In the genomic region with DNA sequence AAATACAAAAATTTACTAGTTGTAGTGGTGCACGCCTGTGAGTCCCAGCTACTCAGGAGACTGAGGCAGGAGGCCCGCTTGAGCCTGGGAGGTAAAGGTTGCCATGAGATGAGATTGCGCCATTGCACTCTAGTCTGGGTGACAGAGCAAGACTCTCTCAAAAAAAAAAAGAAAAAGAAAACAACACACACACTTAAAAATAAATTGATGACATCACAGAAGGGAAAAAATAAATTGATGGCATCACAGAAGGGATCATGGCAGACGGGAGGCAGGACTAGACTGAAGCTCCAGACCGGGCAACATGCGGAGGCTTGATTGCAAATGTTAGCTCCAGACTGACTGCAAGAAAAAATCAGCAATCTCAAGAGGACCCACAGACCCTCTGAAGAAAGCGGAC, we compare ENCODE assay signal across 2 cellular contexts.
TF ChIP-seq lines count a peak whose summit lies in the region.

No MANE protein-coding gene starts in this region.

TF ChIP-seq in GM23338, 12 proteins besides CTCF, POLR2A, EP300 and RAD21 (continued from another document):
- TF ChIP-seq ZNF462 (CRISPR knock-in tag; IDR thresholded peaks at IDR 0.05) (no peak), ZNF331 (CRISPR knock-in tag; IDR thresholded peaks at IDR 0.05; ENCODE audit: low read depth) (no peak), EZH2phosphoT487 (IDR thresholded peaks at IDR 0.05; ENCODE audit: unreplicated experiment) (no peak), JUNB (IDR thresholded peaks at IDR 0.05; ENCODE audit: unreplicated experiment) (no peak), ZNF114 (CRISPR knock-in tag; IDR thresholded peaks at IDR 0.05) (no peak), STAT1 (IDR thresholded peaks at IDR 0.05; ENCODE audit: unreplicated experiment) (no peak), POLR2AphosphoS5 (IDR thresholded peaks at IDR 0.05; ENCODE audit: low read depth) (no peak)
- TF ChIP-seq, protein P1, sequence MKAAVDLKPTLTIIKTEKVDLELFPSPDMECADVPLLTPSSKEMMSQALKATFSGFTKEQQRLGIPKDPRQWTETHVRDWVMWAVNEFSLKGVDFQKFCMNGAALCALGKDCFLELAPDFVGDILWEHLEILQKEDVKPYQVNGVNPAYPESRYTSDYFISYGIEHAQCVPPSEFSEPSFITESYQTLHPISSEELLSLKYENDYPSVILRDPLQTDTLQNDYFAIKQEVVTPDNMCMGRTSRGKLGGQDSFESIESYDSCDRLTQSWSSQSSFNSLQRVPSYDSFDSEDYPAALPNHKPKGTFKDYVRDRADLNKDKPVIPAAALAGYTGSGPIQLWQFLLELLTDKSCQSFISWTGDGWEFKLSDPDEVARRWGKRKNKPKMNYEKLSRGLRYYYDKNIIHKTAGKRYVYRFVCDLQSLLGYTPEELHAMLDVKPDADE (IDR thresholded peaks at IDR 0.05): no peak
- TF ChIP-seq, protein P2, sequence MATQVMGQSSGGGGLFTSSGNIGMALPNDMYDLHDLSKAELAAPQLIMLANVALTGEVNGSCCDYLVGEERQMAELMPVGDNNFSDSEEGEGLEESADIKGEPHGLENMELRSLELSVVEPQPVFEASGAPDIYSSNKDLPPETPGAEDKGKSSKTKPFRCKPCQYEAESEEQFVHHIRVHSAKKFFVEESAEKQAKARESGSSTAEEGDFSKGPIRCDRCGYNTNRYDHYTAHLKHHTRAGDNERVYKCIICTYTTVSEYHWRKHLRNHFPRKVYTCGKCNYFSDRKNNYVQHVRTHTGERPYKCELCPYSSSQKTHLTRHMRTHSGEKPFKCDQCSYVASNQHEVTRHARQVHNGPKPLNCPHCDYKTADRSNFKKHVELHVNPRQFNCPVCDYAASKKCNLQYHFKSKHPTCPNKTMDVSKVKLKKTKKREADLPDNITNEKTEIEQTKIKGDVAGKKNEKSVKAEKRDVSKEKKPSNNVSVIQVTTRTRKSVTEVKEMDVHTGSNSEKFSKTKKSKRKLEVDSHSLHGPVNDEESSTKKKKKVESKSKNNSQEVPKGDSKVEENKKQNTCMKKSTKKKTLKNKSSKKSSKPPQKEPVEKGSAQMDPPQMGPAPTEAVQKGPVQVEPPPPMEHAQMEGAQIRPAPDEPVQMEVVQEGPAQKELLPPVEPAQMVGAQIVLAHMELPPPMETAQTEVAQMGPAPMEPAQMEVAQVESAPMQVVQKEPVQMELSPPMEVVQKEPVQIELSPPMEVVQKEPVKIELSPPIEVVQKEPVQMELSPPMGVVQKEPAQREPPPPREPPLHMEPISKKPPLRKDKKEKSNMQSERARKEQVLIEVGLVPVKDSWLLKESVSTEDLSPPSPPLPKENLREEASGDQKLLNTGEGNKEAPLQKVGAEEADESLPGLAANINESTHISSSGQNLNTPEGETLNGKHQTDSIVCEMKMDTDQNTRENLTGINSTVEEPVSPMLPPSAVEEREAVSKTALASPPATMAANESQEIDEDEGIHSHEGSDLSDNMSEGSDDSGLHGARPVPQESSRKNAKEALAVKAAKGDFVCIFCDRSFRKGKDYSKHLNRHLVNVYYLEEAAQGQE (IDR thresholded peaks at IDR 0.05; ENCODE audit: unreplicated experiment): no peak

TF ChIP-seq in HEK293, 187 proteins besides CTCF, POLR2A, EP300 and RAD21 (continued from another document):
- TF ChIP-seq, protein P3, sequence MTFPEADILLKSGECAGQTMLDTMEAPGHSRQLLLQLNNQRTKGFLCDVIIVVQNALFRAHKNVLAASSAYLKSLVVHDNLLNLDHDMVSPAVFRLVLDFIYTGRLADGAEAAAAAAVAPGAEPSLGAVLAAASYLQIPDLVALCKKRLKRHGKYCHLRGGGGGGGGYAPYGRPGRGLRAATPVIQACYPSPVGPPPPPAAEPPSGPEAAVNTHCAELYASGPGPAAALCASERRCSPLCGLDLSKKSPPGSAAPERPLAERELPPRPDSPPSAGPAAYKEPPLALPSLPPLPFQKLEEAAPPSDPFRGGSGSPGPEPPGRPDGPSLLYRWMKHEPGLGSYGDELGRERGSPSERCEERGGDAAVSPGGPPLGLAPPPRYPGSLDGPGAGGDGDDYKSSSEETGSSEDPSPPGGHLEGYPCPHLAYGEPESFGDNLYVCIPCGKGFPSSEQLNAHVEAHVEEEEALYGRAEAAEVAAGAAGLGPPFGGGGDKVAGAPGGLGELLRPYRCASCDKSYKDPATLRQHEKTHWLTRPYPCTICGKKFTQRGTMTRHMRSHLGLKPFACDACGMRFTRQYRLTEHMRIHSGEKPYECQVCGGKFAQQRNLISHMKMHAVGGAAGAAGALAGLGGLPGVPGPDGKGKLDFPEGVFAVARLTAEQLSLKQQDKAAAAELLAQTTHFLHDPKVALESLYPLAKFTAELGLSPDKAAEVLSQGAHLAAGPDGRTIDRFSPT (tag by site-specific recombination; IDR thresholded peaks at IDR 0.05): no peak
